ENCODE assay signal across 9 cellular contexts in genomic region chr12:52836042-52836466, GRCh38.
DNase-seq lines count a peak whose midpoint lies in the region; ATAC-seq lines count a peak whose summit lies in the region.
"Had no signal": no experiment of that assay in that cellular context is flagged by ENCODE, and none has a peak within 500 bp of the region (broad histone marks: within the 10 kb centered on the region; RNA-seq: fewer than 3 reads in every experiment).

No MANE protein-coding gene starts in this region.

- DNase-seq in EL (peak; percentile 75), RPMI8226 (no peak)
- peak; percentile 79 for DNase-seq in activated CD4-positive, alpha-beta T cell treated with anti-CD3 and anti-CD28 coated beads for 48 hours
- peak in 1 of 2 donors; percentile 28 for DNase-seq in central memory CD8-positive, alpha-beta T cell (ENCODE audit: low spot score in 2 of 2)
- DNase-seq in stimulated activated CD4-positive, alpha-beta T cell treated with anti-CD3 and anti-CD28 coated beads, Interleukin-1b, Interleukin-23, amount 100 ng/mL, for 4 hours (ENCODE audit: low read depth in 2 of 2) = peak; percentile 28 to 42
- DNase-seq: GF-D8 had no signal

- peak overlapping the region; percentile 3 for H3K4me3 Mint-ChIP-seq in central memory CD8-positive, alpha-beta T cell

- ATAC-seq in central memory CD8-positive, alpha-beta T cell (replicated peaks; ENCODE audit: extremely low read depth, poor library complexity, severe bottlenecking) = peak; percentile 91
- no peak for ATAC-seq in HG02852 (IDR thresholded peaks at IDR 0.05; ENCODE audit: unreplicated experiment)
- no peak for ATAC-seq in GM21619 (IDR thresholded peaks at IDR 0.05; ENCODE audit: unreplicated experiment)
- no peak for ATAC-seq in HG03520 (IDR thresholded peaks at IDR 0.05; ENCODE audit: unreplicated experiment)

- no peaks in the 10 kb centered on the region for H3K9me3 Mint-ChIP-seq in central memory CD8-positive, alpha-beta T cell

- peaks cover 20% of the 10 kb centered on the region for H3K4me1 Mint-ChIP-seq in central memory CD8-positive, alpha-beta T cell

- peaks cover 40% of the 10 kb centered on the region for H3K27me3 Mint-ChIP-seq in central memory CD8-positive, alpha-beta T cell

- H3K36me3 Mint-ChIP-seq in central memory CD8-positive, alpha-beta T cell (ENCODE audit: insufficient read depth) = no peaks in the 10 kb centered on the region

- peak overlapping the region; percentile 58 for H3K27ac Mint-ChIP-seq in central memory CD8-positive, alpha-beta T cell (ENCODE audit: low read depth)
